9 cellular contexts compared by ENCODE assay signal in genomic region chr7:104848386-104848990, GRCh38.
A peak's percentile ranks its signal among the peaks of the same experiment; 100 is the strongest.
DNase-seq lines count a peak whose midpoint lies in the region; ATAC-seq and TF ChIP-seq lines count a peak whose summit lies in the region.
"Had no signal": no experiment of that assay in that cellular context is flagged by ENCODE, and none has a peak within 500 bp of the region (broad histone marks: within the 10 kb centered on the region; RNA-seq: fewer than 3 reads in every experiment).

No MANE protein-coding gene starts in this region.

- H3K27ac ChIP-seq in esophagus squamous epithelium (no peak overlapping the region), tibial artery (no peak overlapping the region)

- H3K9me3 ChIP-seq in esophagus squamous epithelium = no peaks in the 10 kb centered on the region
- no peaks in the 10 kb centered on the region for H3K9me3 ChIP-seq in tibial artery

- H3K4me1 Mint-ChIP-seq in nephron progenitor cell = no peaks in the 10 kb centered on the region
- H3K4me1 Mint-ChIP-seq: activated naive CD4-positive, alpha-beta T cell treated with anti-CD3 and anti-CD28 coated beads, Interleukin-2, amount 50 U/mL, for 24 hours had no signal

- no peak overlapping the region for H3K27ac Mint-ChIP-seq in nephron progenitor cell
- H3K27ac Mint-ChIP-seq: activated naive CD4-positive, alpha-beta T cell treated with anti-CD3 and anti-CD28 coated beads, Interleukin-2, amount 50 U/mL, for 24 hours had no signal

- peak; percentile 63 to 84 (median 70) for TF ChIP-seq CTCF in esophagus squamous epithelium (IDR thresholded peaks at IDR 0.05)
- TF ChIP-seq CTCF in nephron progenitor cell (IDR thresholded peaks at IDR 0.05) = peak; percentile 84
- peak; percentile 70 to 77 for TF ChIP-seq CTCF in tibial artery (IDR thresholded peaks at IDR 0.05)

- H3K4me3 Mint-ChIP-seq in nephron progenitor cell = no peak overlapping the region
- H3K4me3 Mint-ChIP-seq: activated naive CD4-positive, alpha-beta T cell treated with anti-CD3 and anti-CD28 coated beads, Interleukin-2, amount 50 U/mL, for 24 hours had no signal

- TF ChIP-seq POLR2A in esophagus squamous epithelium (IDR thresholded peaks at IDR 0.05) = no peak

- H3K27me3 ChIP-seq in esophagus squamous epithelium = peaks cover 0 to 32% (median 0%) of the 10 kb centered on the region in 4 donors
- peaks cover 0 to 12% of the 10 kb centered on the region in 2 donors for H3K27me3 ChIP-seq in tibial artery

- intact Hi-C loops in esophagus squamous epithelium (cut with DNase I) = loop anchor here (10.0 kb wide), 1 partner anchor 614 kb away; no protein-coding TSS in a partner anchor
- intact Hi-C loops in tibial artery (cut with DNase I; ENCODE audit: low total_unique reads) = no loop called here

- CTCF ChIA-PET in HEK293T (lab: Yijun Ruan, JAX) = interaction anchor here (0.5 to 2.7 kb wide), 8 partner anchors 9 to 1275 kb away, joined by 3 to 14 read pairs (median 4); no protein-coding TSS in a partner anchor

- H3K36me3 Mint-ChIP-seq in nephron progenitor cell (ENCODE audit: low read depth) = no peaks in the 10 kb centered on the region
- H3K36me3 Mint-ChIP-seq: activated naive CD4-positive, alpha-beta T cell treated with anti-CD3 and anti-CD28 coated beads, Interleukin-2, amount 50 U/mL, for 24 hours had no signal

- H3K9me3 Mint-ChIP-seq in nephron progenitor cell = no peaks in the 10 kb centered on the region
- H3K9me3 Mint-ChIP-seq: activated naive CD4-positive, alpha-beta T cell treated with anti-CD3 and anti-CD28 coated beads, Interleukin-2, amount 50 U/mL, for 24 hours had no signal

- ATAC-seq in HG03095 (IDR thresholded peaks at IDR 0.05; ENCODE audit: unreplicated experiment) = no peak

- H3K4me3 ChIP-seq in esophagus squamous epithelium (no peak overlapping the region), tibial artery (no peak overlapping the region)

- WGBS in esophagus squamous epithelium, 2 donors = 45 to 46% methylated on average over 5 of the region's 5 CpGs

- H3K4me1 ChIP-seq in esophagus squamous epithelium (no peaks in the 10 kb centered on the region), tibial artery (no peaks in the 10 kb centered on the region)

- POLR2A ChIA-PET in HEK293T (lab: Yijun Ruan, JAX) = no interaction called here

- peak; percentile 45 for DNase-seq in DMS53 treated with DMSO at 0.1 percent for 48 hours (lab: John Stamatoyannopoulos, UW; ENCODE audit: unreplicated experiment)
- DNase-seq in HEK293T (ENCODE audit: extremely low spot score) = peak; percentile 50
- peak; percentile 62 for DNase-seq in NCI-H460 (ENCODE audit: extremely low read depth, low read depth)
- DNase-seq in activated T-cell treated with anti-CD3 and anti-CD28 coated beads for 1 hour (ENCODE audit: low read depth) = peak; percentile 42
- DNase-seq in esophagus squamous epithelium (lab: John Stamatoyannopoulos, UW) = no peak
- DNase-seq in nephron progenitor cell = peak; percentile 84
- peak in 1 of 2 donors; percentile 63 for DNase-seq in tibial artery

- H3K36me3 ChIP-seq in esophagus squamous epithelium (no peaks in the 10 kb centered on the region), tibial artery (no peaks in the 10 kb centered on the region)

- peaks cover 20% of the 10 kb centered on the region for H3K27me3 Mint-ChIP-seq in nephron progenitor cell (ENCODE audit: low read depth, poor library complexity)

TF ChIP-seq in HEK293T, 16 proteins besides CTCF, POLR2A, EP300 and RAD21:
- TF ChIP-seq L3MBTL2 (conservative IDR thresholded peaks at IDR 0.05) (no peak), ARNT (IDR thresholded peaks at IDR 0.05) (no peak), BHLHE40 (IDR thresholded peaks at IDR 0.05; ENCODE audit: borderline replicate concordance) (no peak), SP1 (IDR thresholded peaks at IDR 0.05) (no peak), HDGF (IDR thresholded peaks at IDR 0.05; ENCODE audit: borderline replicate concordance) (no peak), FOXM1 (IDR thresholded peaks at IDR 0.05; ENCODE audit: borderline replicate concordance) (no peak), SUZ12 (IDR thresholded peaks at IDR 0.05) (no peak), TARDBP (IDR thresholded peaks at IDR 0.05) (no peak), CTBP1 (IDR thresholded peaks at IDR 0.05; ENCODE audit: borderline replicate concordance) (no peak), FOXK2 (IDR thresholded peaks at IDR 0.05) (no peak), ELF4 (IDR thresholded peaks at IDR 0.05) (no peak), FOXA1 (IDR thresholded peaks at IDR 0.05) (no peak), LEF1 (IDR thresholded peaks at IDR 0.05; ENCODE audit: borderline replicate concordance) (no peak), PKNOX1 (IDR thresholded peaks at IDR 0.05) (no peak), NFRKB (IDR thresholded peaks at IDR 0.05) (no peak), ZNF384 (IDR thresholded peaks at IDR 0.05) (no peak)
